In genomic region chr19:38134538-38135149, GRCh38 we compare ENCODE assay signal across 8 cellular contexts.
DNase-seq lines count a peak whose midpoint lies in the region; ATAC-seq and TF ChIP-seq lines count a peak whose summit lies in the region.

No MANE protein-coding gene starts in this region.

- H3K4me1 ChIP-seq in naive thymus-derived CD4-positive, alpha-beta T cell (ENCODE audit: control insufficient read depth in 2 of 2, insufficient read depth in 2 of 2, low read length in 2 of 2), result no peaks in the 10 kb centered on the region

- no peak overlapping the region for H3K27ac Mint-ChIP-seq in naive thymus-derived CD4-positive, alpha-beta T cell

- no peaks in the 10 kb centered on the region for H3K9me3 Mint-ChIP-seq in naive thymus-derived CD4-positive, alpha-beta T cell

- no peaks in the 10 kb centered on the region for H3K27me3 ChIP-seq in naive thymus-derived CD4-positive, alpha-beta T cell (ENCODE audit: control insufficient read depth in 2 of 2, insufficient read depth in 2 of 2, low read length in 2 of 2)

- CTCF ChIA-PET in naive thymus-derived CD4-positive, alpha-beta T cell (lab: Charles Lee), result interaction anchor here (0.5 to 0.6 kb wide), 2 partner anchors 60 to 196 kb away, joined by 3 read pairs; no protein-coding TSS in a partner anchor

- no peaks in the 10 kb centered on the region for H3K27me3 Mint-ChIP-seq in naive thymus-derived CD4-positive, alpha-beta T cell

- H3K4me1 Mint-ChIP-seq in naive thymus-derived CD4-positive, alpha-beta T cell, result peaks cover 0 to 8% (median 0%) of the 10 kb centered on the region in 7 donors

- peaks cover 0 to 10% (median 0%) of the 10 kb centered on the region in 3 experiments for H3K36me3 ChIP-seq in naive thymus-derived CD4-positive, alpha-beta T cell (ENCODE audit: control insufficient read depth in 2 of 3, insufficient read depth in 3 of 3, low read length in 3 of 3)

- H3K9me3 ChIP-seq in naive thymus-derived CD4-positive, alpha-beta T cell (ENCODE audit: control insufficient read depth in 2 of 3, low read length in 3 of 3), result no peaks in the 10 kb centered on the region

- H3K36me3 Mint-ChIP-seq in naive thymus-derived CD4-positive, alpha-beta T cell, result peaks cover 0 to 28% (median 12%) of the 10 kb centered on the region in 5 donors

- H3K27ac ChIP-seq in naive thymus-derived CD4-positive, alpha-beta T cell (ENCODE audit: low read depth, low read length), result no peak overlapping the region

- ATAC-seq in naive thymus-derived CD4-positive, alpha-beta T cell, result peak; percentile 20
- ATAC-seq in HG03095 (IDR thresholded peaks at IDR 0.05; ENCODE audit: unreplicated experiment) (no peak), HG03520 (IDR thresholded peaks at IDR 0.05; ENCODE audit: unreplicated experiment) (no peak)

- H3K4me3 ChIP-seq in GM12865 (ENCODE audit: low read depth, low read length), result no peak overlapping the region
- no peak overlapping the region for H3K4me3 ChIP-seq in naive thymus-derived CD4-positive, alpha-beta T cell (ENCODE audit: low read length)

- no peak overlapping the region for H3K4me3 Mint-ChIP-seq in naive thymus-derived CD4-positive, alpha-beta T cell

- POLR2A ChIA-PET in naive thymus-derived CD4-positive, alpha-beta T cell (lab: Charles Lee), result no interaction called here

- intact Hi-C loops in naive thymus-derived CD4-positive, alpha-beta T cell (cut with micrococcal nuclease), result no loop called here

- peak; percentile 58 for DNase-seq in AG20443 (ENCODE audit: low spot score)
- DNase-seq in GM12865 (ENCODE audit: low read depth), result peak; percentile 63
- peak; percentile 78 for DNase-seq in OCI-M1 (lab: John Stamatoyannopoulos, UW)
- peak; percentile 68 for DNase-seq in dermis blood vessel endothelial cell
- DNase-seq in naive thymus-derived CD4-positive, alpha-beta T cell, result no peak
- no peak for DNase-seq in inferior parietal cortex (ENCODE audit: extremely low spot score)

- TF ChIP-seq CTCF in GM12865 (IDR thresholded peaks at IDR 0.05; ENCODE audit: insufficient read depth, low read depth, low read length, missing control alignments), result peak; percentile 69

Comparison
In these comparisons a context has a peak if more than half of its experiments do, and no peak if none do; other contexts are left out.
1. DNase-seq: peak in AG20443 (single experiment), GM12865 (single experiment), OCI-M1 (single experiment) and dermis blood vessel endothelial cell (single experiment); none in naive thymus-derived CD4-positive, alpha-beta T cell (0 of 9) and inferior parietal cortex (single experiment).